ENCODE assay signal across 9 cellular contexts in the genomic region with DNA sequence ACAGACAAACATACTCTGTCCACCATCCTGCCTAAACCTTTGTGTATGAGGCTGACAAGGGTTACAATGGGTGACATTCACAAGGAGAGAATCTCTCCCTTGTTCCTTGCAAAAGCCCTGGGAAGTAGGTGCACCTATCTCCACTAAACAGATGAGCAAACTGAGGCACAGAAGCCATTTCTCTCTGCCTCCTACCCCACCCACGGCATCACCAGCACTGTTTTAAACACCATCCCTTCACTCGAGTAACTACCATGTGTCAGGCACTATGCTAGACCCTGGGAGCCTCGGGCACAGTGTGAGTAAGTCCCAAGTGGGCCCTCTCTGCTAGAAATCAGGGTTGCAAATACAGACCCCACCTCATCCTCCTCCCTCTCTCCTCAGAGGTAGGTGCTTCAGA. TPM values are rescaled to one million over a fixed set of nuclear protein-coding genes. Genes with fewer than 3 reads are reported as not detected.
A peak's percentile ranks its signal among the peaks of the same experiment; 100 is the strongest.
DNase-seq lines count a peak whose midpoint lies in the region; ATAC-seq and TF ChIP-seq lines count a peak whose summit lies in the region.
"Had no signal": no experiment of that assay in that cellular context is flagged by ENCODE, and none has a peak within 500 bp of the region (broad histone marks: within the 10 kb centered on the region; RNA-seq: fewer than 3 reads in every experiment).

No MANE protein-coding gene starts in this region.

- H3K9me3 Mint-ChIP-seq in naive B cell = peaks cover 0 to 2% (median 0%) of the 10 kb centered on the region in 7 donors

- H3K9ac ChIP-seq in KMS-11 (peak overlapping the region; percentile 83), colonic mucosa (ENCODE audit: low read depth in 2 of 2, low read length in 2 of 2) (peak overlapping the region; percentile 65 to 85)

- H3K9me3 ChIP-seq in BE2C (no peaks in the 10 kb centered on the region), colonic mucosa (no peaks in the 10 kb centered on the region)

- H3K36me3 Mint-ChIP-seq in naive B cell = peaks cover 10 to 13% of the 10 kb centered on the region in 2 donors

- H3K27me3 Mint-ChIP-seq in naive B cell = no peaks in the 10 kb centered on the region

- peaks cover 38 to 55% (median 47%) of the 10 kb centered on the region in 3 donors for H3K4me1 Mint-ChIP-seq in naive B cell

- peak overlapping the region; percentile 53; the same call in 1 of the 2 replicates for H3K27ac ChIP-seq in KMS-11
- no peak overlapping the region for H3K27ac ChIP-seq in colonic mucosa

- no peak for TF ChIP-seq CTCF in BE2C (IDR thresholded peaks at IDR 0.05; ENCODE audit: low read depth, low read length)
- no peak for TF ChIP-seq CTCF in KMS-11 (conservative IDR thresholded peaks at IDR 0.05; ENCODE audit: low read depth, low read length)
- no peak for TF ChIP-seq CTCF in colonic mucosa (IDR thresholded peaks at IDR 0.05)

- 0 out of 2 replicates have a peak overlapping the region, but pooled peaks have one; percentile 52 for H2AFZ ChIP-seq in KMS-11 (ENCODE audit: low read depth)

- H3K27ac Mint-ChIP-seq in naive B cell = peak overlapping the region in 3 of 6 donors; percentile 24 to 90 (median 80)

- H3K79me2 ChIP-seq in KMS-11 (ENCODE audit: insufficient read depth, low read depth) = peaks cover 36% of the 10 kb centered on the region

- peak overlapping the region; percentile 78 for H3K4me2 ChIP-seq in KMS-11

- peak overlapping the region; percentile 96 to 99 (median 98) for H3K4me3 Mint-ChIP-seq in naive B cell

- H3K4me3 ChIP-seq in BE2C (ENCODE audit: low read depth, low read length) (peak overlapping the region; percentile 98), KMS-11 (IDR thresholded peaks at IDR 0.05; ENCODE audit: insufficient read depth, low read depth, low read length) (no peak overlapping the region), colonic mucosa (peak overlapping the region; percentile 97)

- intact Hi-C loops in colonic mucosa (cut with DNase I) (loop anchor here (5.0 kb wide), 1 partner anchor 42 kb away; a partner anchor contains a TSS), posterior vena cava (cut with DNase I) (no loop called here)

- H3K4me1 ChIP-seq in BE2C (0 out of 2 replicates have a peak, but pooled peaks cover 2% of the 10 kb centered on the region), KMS-11 (ENCODE audit: low read depth, poor library complexity, severe bottlenecking) (peaks cover 13% of the 10 kb centered on the region), colonic mucosa (peaks cover 16% of the 10 kb centered on the region)

- no peaks in the 10 kb centered on the region for H4K20me1 ChIP-seq in KMS-11 (ENCODE audit: insufficient read depth)

- H3K27me3 ChIP-seq in BE2C (no peaks in the 10 kb centered on the region), KMS-11 (ENCODE audit: insufficient read depth, low read depth) (no peaks in the 10 kb centered on the region), colonic mucosa (no peaks in the 10 kb centered on the region)

- peaks cover 18% of the 10 kb centered on the region for H3K36me3 ChIP-seq in BE2C
- H3K36me3 ChIP-seq in KMS-11 (ENCODE audit: insufficient read depth) = no peaks in the 10 kb centered on the region; the same call in 1 of the 2 replicates
- no peaks in the 10 kb centered on the region for H3K36me3 ChIP-seq in colonic mucosa

- DNase-seq in BE2C (no peak), colonic mucosa (no peak), naive B cell (no peak), hepatic stellate cell (ENCODE audit: low spot score) (no peak), dermis blood vessel endothelial cell (no peak), posterior vena cava (ENCODE audit: low spot score) (no peak)
- DNase-seq: NCI-H748 treated with DMSO at 0.1 percent for 48 hours had no signal

- ATAC-seq in naive B cell (ENCODE audit: low read depth in 2 of 2) (no peak), HG02973 (IDR thresholded peaks at IDR 0.05; ENCODE audit: unreplicated experiment) (no peak)

RNA-seq across cellular contexts. Expression of a gene that starts 0.9 kb away (rescaled TPM):
- 21.3 TPM for polyA plus RNA-seq in BE2C (2012; ENCODE audit: insufficient read depth, insufficient read length, low read depth)
- total RNA-seq in colonic mucosa = 10 to 100 TPM in 1 of 2 donors, 1 to 10 TPM in 1; 6.7 to 16.7 TPM
- 10 to 100 TPM; 12.5 to 18.3 (median 14.6) TPM for polyA plus RNA-seq in naive B cell (ENCODE audit: low read depth in 6 of 6)
- 18.2 and 18.9 TPM in 2 replicates for total RNA-seq in dermis blood vessel endothelial cell
- 10 to 100 TPM in 1 of 2 donors, 1 to 10 TPM in 1; 8.4 to 14.1 TPM for total RNA-seq in posterior vena cava

RNA-seq across cellular contexts. Expression of a gene that starts 1.0 kb away (rescaled TPM):
- 3.9 TPM for polyA plus RNA-seq in BE2C (2012; ENCODE audit: insufficient read depth, insufficient read length, low read depth)
- total RNA-seq in colonic mucosa (1 to 10 TPM; 4.0 to 5.1 TPM), dermis blood vessel endothelial cell (4.0 and 4.1 TPM in 2 replicates), posterior vena cava (1 to 10 TPM; 4.8 to 8.7 TPM)
- polyA plus RNA-seq in naive B cell (ENCODE audit: low read depth in 6 of 6) = 10 to 100 TPM in 1 of 6 donors, 1 to 10 TPM in 5; 3.3 to 10.6 (median 4.8) TPM

RNA-seq across cellular contexts. Expression of a gene that starts 41.0 kb away (rescaled TPM):
- polyA plus RNA-seq in BE2C (2012; ENCODE audit: insufficient read depth, insufficient read length, low read depth) = 35.3 TPM
- total RNA-seq in colonic mucosa (10 to 100 TPM; 16.9 to 18.7 TPM), dermis blood vessel endothelial cell (13.1 and 15.8 TPM in 2 replicates), posterior vena cava (10 to 100 TPM; 15.6 to 19.1 TPM)
- polyA plus RNA-seq in naive B cell (ENCODE audit: low read depth in 6 of 6) = 10 to 100 TPM; 23.2 to 44.8 (median 36.6) TPM
